8 cellular contexts compared by ENCODE assay signal in the genomic region with DNA sequence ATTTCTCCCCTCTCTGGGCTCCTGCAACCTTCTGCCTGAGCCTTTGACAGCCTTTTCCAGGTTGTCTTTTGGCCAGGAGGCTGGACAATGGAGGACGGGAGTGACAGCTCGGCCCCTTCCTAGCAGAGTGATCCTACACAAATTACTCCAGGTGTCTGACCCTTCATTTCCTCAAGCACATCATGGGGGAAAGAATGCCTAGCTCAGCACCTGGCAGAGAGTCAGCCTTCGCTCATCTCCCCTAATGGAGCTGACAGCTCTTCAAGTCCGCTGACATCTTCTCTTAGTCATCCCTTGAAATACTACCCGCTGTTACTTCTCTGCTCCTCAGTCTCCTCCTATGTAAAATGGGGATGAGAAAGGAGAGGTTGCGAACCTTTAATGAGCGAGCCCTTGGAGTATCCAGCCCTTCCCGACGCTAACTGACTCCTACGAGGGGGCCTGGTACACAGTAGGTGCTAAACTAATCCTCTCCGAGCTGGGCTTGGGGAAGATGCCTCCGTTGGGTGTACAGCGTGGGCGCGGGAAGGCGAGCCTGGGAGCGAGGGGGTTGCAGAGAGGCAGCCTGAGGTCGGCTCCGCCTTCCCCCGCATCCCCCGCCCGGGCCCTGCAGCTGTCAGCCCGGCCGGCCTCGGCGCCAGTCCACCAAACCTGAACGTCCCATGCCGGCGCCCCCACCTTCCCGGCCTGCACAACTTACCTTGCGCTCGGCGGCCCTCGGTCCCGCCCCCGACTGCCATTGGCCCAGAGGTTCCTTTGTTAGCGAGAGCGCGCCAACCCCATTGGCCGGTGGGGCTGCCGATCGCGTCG. TPM values are rescaled to one million over a fixed set of nuclear protein-coding genes. Genes with fewer than 3 reads are reported as not detected.
DNase-seq lines count a peak whose midpoint lies in the region; ATAC-seq and TF ChIP-seq lines count a peak whose summit lies in the region.

No MANE protein-coding gene starts in this region.

- H3K36me3 Mint-ChIP-seq in activated CD4-positive, alpha-beta T cell treated with anti-CD3 and anti-CD28 coated beads, Interleukin-2, amount 10 ng/mL, durations not matched to agents 24 days and 14 days (ENCODE audit: low read depth): peaks cover 3% of the 10 kb centered on the region

- ATAC-seq in GM19351 (IDR thresholded peaks at IDR 0.05; ENCODE audit: unreplicated experiment) (peak; percentile 96), HG03469 (IDR thresholded peaks at IDR 0.05; ENCODE audit: unreplicated experiment) (peak; percentile 75), left lobe of liver (peak; percentile 91)

- TF ChIP-seq CTCF in coronary artery (IDR thresholded peaks at IDR 0.05): no peak

- H3K27me3 Mint-ChIP-seq in activated CD4-positive, alpha-beta T cell treated with anti-CD3 and anti-CD28 coated beads, Interleukin-2, amount 10 ng/mL, durations not matched to agents 24 days and 14 days: no peaks in the 10 kb centered on the region

- peak overlapping the region; percentile 80 for H3K4me3 Mint-ChIP-seq in activated CD4-positive, alpha-beta T cell treated with anti-CD3 and anti-CD28 coated beads, Interleukin-2, amount 10 ng/mL, durations not matched to agents 24 days and 14 days

- H3K4me3 ChIP-seq in BLaER1 (peak overlapping the region; percentile 77), coronary artery (peak overlapping the region; percentile 73)

- no peaks in the 10 kb centered on the region for H3K9me3 ChIP-seq in BLaER1

- H3K4me1 ChIP-seq in BLaER1: peaks cover 67% of the 10 kb centered on the region

- H3K36me3 ChIP-seq in BLaER1: no peaks in the 10 kb centered on the region; the same call in 1 of the 2 replicates

- H4K20me1 ChIP-seq in BLaER1: peaks cover 42% of the 10 kb centered on the region

- H3K27ac ChIP-seq in BLaER1 (0 out of 2 replicates have a peak overlapping the region, but pooled peaks have one; percentile 31), coronary artery (peak overlapping the region; percentile 67 to 91)

- no peaks in the 10 kb centered on the region for H3K9me3 Mint-ChIP-seq in activated CD4-positive, alpha-beta T cell treated with anti-CD3 and anti-CD28 coated beads, Interleukin-2, amount 10 ng/mL, durations not matched to agents 24 days and 14 days

- peak overlapping the region; percentile 58 for H3K9ac ChIP-seq in BLaER1

- intact Hi-C loops in activated CD4-positive, alpha-beta T cell treated with anti-CD3 and anti-CD28 coated beads, Interleukin-2, amount 10 ng/mL, durations not matched to agents 24 days and 14 days (cut with micrococcal nuclease): loop anchor here (2.0 to 5.0 kb wide), 2 partner anchors 76 to 263 kb away; no protein-coding TSS in a partner anchor

- H3K4me1 Mint-ChIP-seq in activated CD4-positive, alpha-beta T cell treated with anti-CD3 and anti-CD28 coated beads, Interleukin-2, amount 10 ng/mL, durations not matched to agents 24 days and 14 days: peaks cover 36% of the 10 kb centered on the region

- H3K27me3 ChIP-seq in BLaER1: no peaks in the 10 kb centered on the region

- DNase-seq in NCI-H524 treated with DMSO at 0.1 percent for 48 hours (lab: John Stamatoyannopoulos, UW): peak; percentile 90
- peak; percentile 99 for DNase-seq in activated CD4-positive, alpha-beta T cell treated with anti-CD3 and anti-CD28 coated beads, Interleukin-2, amount 10 ng/mL, durations not matched to agents 24 days and 14 days
- peak; percentile 96 for DNase-seq in coronary artery (ENCODE audit: low spot score)
- peak; percentile 99 for DNase-seq in left lobe of liver (ENCODE audit: low spot score)
- DNase-seq in stimulated activated CD4-positive, alpha-beta T cell treated with anti-CD3 and anti-CD28 coated beads, Interleukin-1b, Interleukin-23, amount 100 ng/mL, for 48 hours: peak; percentile 96

- H3K27ac Mint-ChIP-seq in activated CD4-positive, alpha-beta T cell treated with anti-CD3 and anti-CD28 coated beads, Interleukin-2, amount 10 ng/mL, durations not matched to agents 24 days and 14 days: no peak overlapping the region

- H3K4me2 ChIP-seq in BLaER1: peak overlapping the region; percentile 79

RNA-seq across cellular contexts. Expression of a gene that starts 0.5 kb away (rescaled TPM):
- 155 and 161 TPM in 2 replicates for total RNA-seq in activated CD4-positive, alpha-beta T cell treated with anti-CD3 and anti-CD28 coated beads, Interleukin-2, amount 10 ng/mL, durations not matched to agents 24 days and 14 days
- 93.3 TPM for total RNA-seq in left lobe of liver

Comparison
In these comparisons a context has a peak if more than half of its experiments do, and no peak if none do; other contexts are left out.
1. Peak in every context shown above with its lines: DNase-seq, ATAC-seq, H3K4me3 ChIP-seq and H3K27ac ChIP-seq.